ENCODE assay signal across 20 cellular contexts in genomic region chr6:13256614-13257013, GRCh38.
DNase-seq lines count a peak whose midpoint lies in the region; ATAC-seq and TF ChIP-seq lines count a peak whose summit lies in the region.
"Had no signal": no experiment of that assay in that cellular context is flagged by ENCODE, and none has a peak within 500 bp of the region (broad histone marks: within the 10 kb centered on the region; RNA-seq: fewer than 3 reads in every experiment).

No MANE protein-coding gene starts in this region.

- DNase-seq in NOMO-1 (lab: John Stamatoyannopoulos, UW; ENCODE audit: unreplicated experiment in 2 of 2) (peak; percentile 46 to 73), fibroblast of gingiva (ENCODE audit: low read depth) (peak; percentile 63), naive B cell (no peak), mesothelial cell of epicardium (ENCODE audit: low spot score in 2 of 2, unreplicated experiment in 2 of 2) (no peak), mesenteric fat pad (ENCODE audit: low spot score) (no peak)
- DNase-seq: effector memory CD8-positive, alpha-beta T cell; gastrocnemius medialis; HFFc6; mammary epithelial cell; NCI-H1092 treated with DMSO at 0.1 percent for 48 hours; NCI-H69; stimulated activated CD4-positive, alpha-beta T cell treated with anti-CD3 and anti-CD28 coated beads, Interleukin-4, amount 100 ng/mL, for 4 hours; testis had no signal

- peaks cover 26% of the 10 kb centered on the region for H3K9me3 ChIP-seq in BLaER1
- H3K9me3 ChIP-seq: gastrocnemius medialis, testis had no signal

- H3K27me3 ChIP-seq in BLaER1 = no peaks in the 10 kb centered on the region
- H3K27me3 ChIP-seq: gastrocnemius medialis, neural progenitor cell, testis had no signal

- no peak overlapping the region for H3K9ac ChIP-seq in BLaER1
- H3K9ac ChIP-seq: neural progenitor cell had no signal

- H3K36me3 ChIP-seq in BLaER1 = no peaks in the 10 kb centered on the region; the same call in 1 of the 2 replicates
- H3K36me3 ChIP-seq: gastrocnemius medialis, neural progenitor cell had no signal

- H3K27ac ChIP-seq in BLaER1 = no peak overlapping the region
- H3K27ac ChIP-seq: gastrocnemius medialis, neural progenitor cell, RWPE1, testis had no signal

- no peaks in the 10 kb centered on the region for H4K20me1 ChIP-seq in BLaER1

- peak overlapping the region; percentile 88; the same call in 1 of the 2 replicates for H3K4me2 ChIP-seq in BLaER1
- H3K4me2 ChIP-seq: neural progenitor cell had no signal

- no peak for TF ChIP-seq POLR2A in GM18505 (IDR thresholded peaks at IDR 0.05; ENCODE audit: borderline replicate concordance, extremely low read depth, insufficient read depth, insufficient read length)

- H3K4me3 Mint-ChIP-seq in naive B cell = peak overlapping the region in 5 of 8 donors; percentile 26 to 64 (median 49)
- H3K4me3 Mint-ChIP-seq in mesothelial cell of epicardium = no peak overlapping the region
- H3K4me3 Mint-ChIP-seq: central memory CD8-positive, alpha-beta T cell; effector memory CD8-positive, alpha-beta T cell; HFFc6; neural progenitor cell had no signal

- peak overlapping the region in 2 of 6 donors; percentile 84 to 94 for H3K27ac Mint-ChIP-seq in naive B cell
- H3K27ac Mint-ChIP-seq in mesothelial cell of epicardium = no peak overlapping the region
- H3K27ac Mint-ChIP-seq: activated T-helper 2 cell treated with anti-CD3 and anti-CD28 coated beads, Interferon-gamma antibody, Interleukin-2, Interleukin-4, amounts not matched to agents 10 μg/mL and 5 μg/mL and 100 μg/mL, durations not matched to agents 14 hours and 24 hours and 36 hours; effector memory CD8-positive, alpha-beta T cell; HFFc6; neural progenitor cell had no signal

- H3K27me3 Mint-ChIP-seq in naive B cell = no peaks in the 10 kb centered on the region
- H3K27me3 Mint-ChIP-seq in mesothelial cell of epicardium (ENCODE audit: low read depth) = peaks cover 2% of the 10 kb centered on the region

- ATAC-seq in naive B cell (ENCODE audit: low read depth in 2 of 2) (no peak), GM18505 (IDR thresholded peaks at IDR 0.05; ENCODE audit: unreplicated experiment) (no peak), GM21619 (IDR thresholded peaks at IDR 0.05; ENCODE audit: unreplicated experiment) (no peak)
- ATAC-seq: effector memory CD8-positive, alpha-beta T cell; gastrocnemius medialis had no signal

- H3K4me3 ChIP-seq in BLaER1 = no peak overlapping the region
- H3K4me3 ChIP-seq: gastrocnemius medialis, neural progenitor cell, testis had no signal

- H3K4me1 Mint-ChIP-seq in naive B cell (peaks cover 63 to 87% (median 80%) of the 10 kb centered on the region in 3 donors), mesothelial cell of epicardium (no peaks in the 10 kb centered on the region)
- H3K4me1 Mint-ChIP-seq: central memory CD8-positive, alpha-beta T cell; neural progenitor cell had no signal

- H3K36me3 Mint-ChIP-seq in naive B cell (peaks cover 9 to 11% of the 10 kb centered on the region in 2 donors), mesothelial cell of epicardium (no peaks in the 10 kb centered on the region)
- H3K36me3 Mint-ChIP-seq: neural progenitor cell had no signal

- TF ChIP-seq CTCF in mesothelial cell of epicardium (IDR thresholded peaks at IDR 0.05; ENCODE audit: unreplicated experiment) = no peak

- H3K9me3 Mint-ChIP-seq in naive B cell (peaks cover 6 to 16% (median 8%) of the 10 kb centered on the region in 7 donors), mesothelial cell of epicardium (peaks cover 7% of the 10 kb centered on the region)
- H3K9me3 Mint-ChIP-seq: activated T-helper 2 cell treated with anti-CD3 and anti-CD28 coated beads, Interferon-gamma antibody, Interleukin-2, Interleukin-4, amounts not matched to agents 10 μg/mL and 5 μg/mL and 100 μg/mL, durations not matched to agents 14 hours and 24 hours and 36 hours; HFFc6 had no signal

- H3K4me1 ChIP-seq in BLaER1 = peaks cover 82% of the 10 kb centered on the region
- H3K4me1 ChIP-seq: gastrocnemius medialis, testis had no signal

Comparison
In these comparisons a context has a peak if more than half of its experiments do, and no peak if none do; other contexts are left out.
1. DNase-seq: peak in NOMO-1 (2 of 2) and fibroblast of gingiva (single experiment); none in naive B cell (single experiment), mesothelial cell of epicardium (0 of 2) and mesenteric fat pad (single experiment).